In the genomic region with DNA sequence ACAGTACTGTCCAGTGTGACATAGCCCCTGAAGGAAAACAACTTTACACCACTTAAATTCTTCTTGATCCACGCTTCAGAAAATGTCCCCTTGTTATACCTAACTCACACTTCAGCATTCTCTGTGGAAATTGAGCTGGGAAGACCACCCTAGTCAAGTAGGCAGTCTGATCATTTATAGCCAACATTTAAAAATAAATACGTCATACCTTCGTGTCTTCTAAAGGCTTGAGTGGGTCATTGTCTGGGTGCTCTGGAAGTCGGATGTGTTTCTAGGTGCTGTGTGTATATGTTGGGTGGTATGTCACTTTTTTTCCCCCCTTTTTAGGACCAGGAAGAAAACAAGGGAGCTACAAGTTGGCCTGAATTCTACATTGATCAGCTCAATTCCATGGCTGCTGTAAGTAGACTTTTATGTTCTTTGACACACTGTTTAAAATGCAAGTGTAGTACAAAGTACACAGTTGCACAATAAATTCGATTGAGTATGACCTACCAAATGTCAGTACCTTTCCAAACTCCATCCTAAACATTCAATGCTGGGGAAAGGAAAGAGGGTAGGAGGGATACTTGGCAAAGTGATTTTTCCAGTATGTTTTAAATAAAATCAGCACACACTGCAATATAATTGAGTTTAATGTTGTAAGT, we compare ENCODE assay signal across 20 cellular contexts.
"Had no signal": no experiment of that assay in that cellular context is flagged by ENCODE, and none has a peak within 500 bp of the region (broad histone marks: within the 10 kb centered on the region; RNA-seq: fewer than 3 reads in every experiment).

No MANE protein-coding gene starts in this region.

- H3K36me3 ChIP-seq: left ventricle myocardium inferior, pancreas, right atrium auricular region, stomach had no signal

- ATAC-seq: activated T-cell treated with anti-CD3 and anti-CD28 coated beads, Interleukin-2, amount 50 U/mL, for 4 hours; psoas muscle; SK-N-SH treated with all-trans-retinoic acid at 6 μM for 48 hours had no signal

- DNase-seq: activated CD4-positive, alpha-beta T cell treated with anti-CD3 and anti-CD28 coated beads for 1 hour; activated CD4-positive, alpha-beta T cell treated with anti-CD3 and anti-CD28 coated beads, Interleukin-2, amount 50 U/mL, for 4 hours; activated CD8-positive, alpha-beta memory T cell treated with anti-CD3 and anti-CD28 coated beads, Interleukin-2, amount 50 U/mL, for 48 hours; activated naive CD4-positive, alpha-beta T cell treated with Interleukin-2 at 50 U/mL for 16 hours; activated naive CD8-positive, alpha-beta T cell treated with anti-CD3 and anti-CD28 coated beads, Interleukin-2, amount 10 ng/mL, durations not matched to agents 7 days and 5 days; activated T-cell treated with anti-CD3 and anti-CD28 coated beads, Interleukin-2, amount 50 U/mL, for 4 hours; foreskin fibroblast; left ventricle myocardium inferior; mammary epithelial cell; nephron progenitor cell; pancreas; psoas muscle; stimulated activated CD4-positive, alpha-beta T cell treated with anti-CD3 and anti-CD28 coated beads, Interleukin-1b, Interleukin-23, amount 100 ng/mL, for 48 hours; stomach; testis had no signal

- H3K27ac ChIP-seq: pancreas, psoas muscle, testis, VCaP had no signal

- H3K9me3 Mint-ChIP-seq: activated naive CD8-positive, alpha-beta T cell treated with anti-CD3 and anti-CD28 coated beads, Interleukin-2, amount 10 ng/mL, durations not matched to agents 7 days and 5 days; activated T-cell treated with anti-CD3 and anti-CD28 coated beads, Interleukin-2, amount 50 U/mL, for 4 hours; mesothelial cell of epicardium; nephron progenitor cell; type B pancreatic cell had no signal

- H3K4me3 ChIP-seq: left ventricle myocardium inferior, pancreas, psoas muscle, right atrium auricular region, stomach, testis had no signal

- H3K36me3 Mint-ChIP-seq: activated naive CD8-positive, alpha-beta T cell treated with anti-CD3 and anti-CD28 coated beads, Interleukin-2, amount 10 ng/mL, durations not matched to agents 7 days and 5 days; mesothelial cell of epicardium had no signal

- H3K27ac Mint-ChIP-seq: activated naive CD8-positive, alpha-beta T cell treated with anti-CD3 and anti-CD28 coated beads, Interleukin-2, amount 10 ng/mL, durations not matched to agents 7 days and 5 days; mesothelial cell of epicardium; nephron progenitor cell; type B pancreatic cell had no signal

- H3K9me3 ChIP-seq: left ventricle myocardium inferior, pancreas, psoas muscle, right atrium auricular region, stomach, testis had no signal

- H3K4me3 Mint-ChIP-seq: activated naive CD8-positive, alpha-beta T cell treated with anti-CD3 and anti-CD28 coated beads, Interleukin-2, amount 10 ng/mL, durations not matched to agents 7 days and 5 days; activated T-cell treated with anti-CD3 and anti-CD28 coated beads, Interleukin-2, amount 50 U/mL, for 4 hours; mesothelial cell of epicardium; nephron progenitor cell; type B pancreatic cell had no signal

- H3K27me3 ChIP-seq: pancreas, right atrium auricular region, stomach, testis had no signal

- H3K27me3 Mint-ChIP-seq: activated naive CD8-positive, alpha-beta T cell treated with anti-CD3 and anti-CD28 coated beads, Interleukin-2, amount 10 ng/mL, durations not matched to agents 7 days and 5 days; type B pancreatic cell had no signal
